ENCODE assay signal across 1 cellular context in genomic region chr7:101122933-101123702, GRCh38.
TF ChIP-seq lines count a peak whose summit lies in the region.

No MANE protein-coding gene starts in this region.

TF ChIP-seq in GM23338, 12 proteins besides CTCF, POLR2A, EP300 and RAD21:
- TF ChIP-seq ZNF462 (CRISPR knock-in tag; IDR thresholded peaks at IDR 0.05) (no peak), REST (IDR thresholded peaks at IDR 0.05; ENCODE audit: unreplicated experiment) (no peak), EZH2 (IDR thresholded peaks at IDR 0.05; ENCODE audit: low read depth, unreplicated experiment) (no peak), ETS1 (IDR thresholded peaks at IDR 0.05) (no peak), NANOG (IDR thresholded peaks at IDR 0.05; ENCODE audit: borderline replicate concordance) (no peak), CREB1 (CRISPR knock-in tag; IDR thresholded peaks at IDR 0.05; ENCODE audit: low read depth) (no peak), STAT1 (IDR thresholded peaks at IDR 0.05; ENCODE audit: unreplicated experiment) (no peak), POLR2AphosphoS5 (IDR thresholded peaks at IDR 0.05; ENCODE audit: low read depth) (no peak), ZNF114 (CRISPR knock-in tag; IDR thresholded peaks at IDR 0.05) (no peak), EZH2phosphoT487 (IDR thresholded peaks at IDR 0.05; ENCODE audit: unreplicated experiment) (no peak), ZNF331 (CRISPR knock-in tag; IDR thresholded peaks at IDR 0.05; ENCODE audit: low read depth) (no peak), JUNB (IDR thresholded peaks at IDR 0.05; ENCODE audit: unreplicated experiment) (no peak)
